8 cellular contexts compared by ENCODE assay signal in the genomic region with DNA sequence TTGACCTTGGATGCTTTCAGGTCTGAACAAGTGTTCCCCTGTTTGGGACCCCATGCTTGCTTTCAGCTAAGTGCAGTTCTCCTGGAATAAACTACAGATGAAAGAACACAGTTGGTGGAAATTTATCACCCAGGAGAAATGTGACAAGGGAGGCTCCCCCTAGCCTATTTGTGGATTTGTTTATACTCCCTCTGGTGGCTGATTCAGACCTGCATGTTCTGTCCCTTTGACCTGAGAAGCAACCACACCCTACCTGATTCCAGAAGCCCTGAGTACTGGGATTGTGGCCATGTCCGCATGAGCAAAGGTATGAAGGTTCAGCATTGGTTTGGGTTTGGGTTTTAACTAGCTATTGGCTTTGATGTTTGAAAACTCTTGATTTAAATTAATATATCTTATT.
DNase-seq lines count a peak whose midpoint lies in the region; ATAC-seq and TF ChIP-seq lines count a peak whose summit lies in the region.

No MANE protein-coding gene starts in this region.

- H2AFZ ChIP-seq in smooth muscle cell (ENCODE audit: low read depth) = no peak overlapping the region

- POLR2A ChIA-PET in Panc1 (lab: Charles Lee) = no interaction called here

- BruUV-seq in Panc1 (replicated peaks; lab: Mats Ljungman, UMichigan) = no TSS peak

- H3K27me3 ChIP-seq in HL-60 (ENCODE audit: insufficient read depth, poor library complexity, severe bottlenecking) = no peaks in the 10 kb centered on the region
- H3K27me3 ChIP-seq in Panc1 (ENCODE audit: control insufficient read depth, insufficient read depth, low read length) = no peaks in the 10 kb centered on the region
- no peaks in the 10 kb centered on the region for H3K27me3 ChIP-seq in smooth muscle cell (ENCODE audit: low read depth)

- TF ChIP-seq POLR2A in GM18505 (IDR thresholded peaks at IDR 0.05; ENCODE audit: borderline replicate concordance, extremely low read depth, insufficient read depth, insufficient read length) = no peak

- 87% methylated on average over 1 of the region's 1 CpG for WGBS in smooth muscle cell (ENCODE audit: low lambda C conversion rate)

- no peaks in the 10 kb centered on the region for H3F3A ChIP-seq in smooth muscle cell (ENCODE audit: low read depth)

- intact Hi-C loops in Panc1 (cut with micrococcal nuclease; ENCODE audit: unreplicated experiment) = no loop called here

- H3K4me3 ChIP-seq in HL-60 (replicated peaks; ENCODE audit: insufficient read depth, low read length) = no peak overlapping the region
- H3K4me3 ChIP-seq in Panc1 (ENCODE audit: low read depth in 2 of 2, low read length in 2 of 2) = no peak overlapping the region
- H3K4me3 ChIP-seq in foreskin fibroblast (ENCODE audit: low read depth in 1 of 2, low read length in 2 of 2) = no peak overlapping the region
- no peak overlapping the region for H3K4me3 ChIP-seq in smooth muscle cell

- TF ChIP-seq CTCF in HL-60 (IDR thresholded peaks at IDR 0.05; ENCODE audit: insufficient read depth, low read length) (peak; percentile 12), Panc1 (IDR thresholded peaks at IDR 0.05) (peak; percentile 44), foreskin fibroblast (IDR thresholded peaks at IDR 0.05; ENCODE audit: low read depth, low read length) (peak; percentile 10), smooth muscle cell (IDR thresholded peaks at IDR 0.05; ENCODE audit: borderline replicate concordance, insufficient read depth, poor library complexity, severe bottlenecking) (peak; percentile 40)

- no peak for ATAC-seq in Panc1
- ATAC-seq in GM18505 (IDR thresholded peaks at IDR 0.05; ENCODE audit: unreplicated experiment) = no peak

- CTCF ChIA-PET in Panc1 (lab: Charles Lee) = no interaction called here

- DNase-seq in D341Med (ENCODE audit: low spot score) = peak; percentile 39
- DNase-seq in HL-60 (ENCODE audit: low read depth in 1 of 2, low spot score in 1 of 2) = peak; percentile 1 to 12
- DNase-seq in Panc1 (ENCODE audit: low read depth, low spot score) = no peak
- DNase-seq in foreskin fibroblast = peak in 1 of 2 donors; percentile 22
- DNase-seq in smooth muscle cell (lab: John Stamatoyannopoulos, UW; ENCODE audit: unreplicated experiment) = no peak
- no peak for DNase-seq in foreskin melanocyte
- no peak for DNase-seq in stimulated activated CD8-positive, alpha-beta memory T cell treated with anti-CD3 and anti-CD28 coated beads, Interleukin-4, amount 100 ng/mL, for 48 hours

- no peaks in the 10 kb centered on the region for H3K36me3 ChIP-seq in Panc1 (ENCODE audit: control insufficient read depth, insufficient read depth, low read length)
- H3K36me3 ChIP-seq in smooth muscle cell (ENCODE audit: low read depth) = no peaks in the 10 kb centered on the region

- H4K20me1 ChIP-seq in smooth muscle cell (ENCODE audit: low read depth) = no peaks in the 10 kb centered on the region

- no peak overlapping the region for H3K4me2 ChIP-seq in smooth muscle cell

- in situ Hi-C loops in Panc1 (cut with HindIII; ENCODE audit: low pct_unique_long_range_greater_than_20kb, low sequenced_read_pairs) = no loop called here

- H3K9ac ChIP-seq in smooth muscle cell (ENCODE audit: low read depth) = no peak overlapping the region

- no peaks in the 10 kb centered on the region for H3K79me2 ChIP-seq in smooth muscle cell (ENCODE audit: low read depth)

- H3K9me3 ChIP-seq in Panc1 (ENCODE audit: control insufficient read depth, insufficient read depth, low read depth, low read length) = no peaks in the 10 kb centered on the region
- no peaks in the 10 kb centered on the region for H3K9me3 ChIP-seq in smooth muscle cell (replicated peaks; ENCODE audit: low read depth)

- no peaks in the 10 kb centered on the region for H3K4me1 ChIP-seq in Panc1 (ENCODE audit: control insufficient read depth, insufficient read depth, low read length)
- no peaks in the 10 kb centered on the region for H3K4me1 ChIP-seq in smooth muscle cell (ENCODE audit: low read depth)

- no peak overlapping the region for H3K27ac ChIP-seq in HL-60 (replicated peaks)
- H3K27ac ChIP-seq in Panc1 (ENCODE audit: low read length) = no peak overlapping the region
- H3K27ac ChIP-seq in smooth muscle cell (ENCODE audit: low read depth) = no peak overlapping the region

Comparison
In these comparisons a context has a peak if more than half of its experiments do, and no peak if none do; other contexts are left out.
1. DNase-seq: peak in D341Med (single experiment) and HL-60 (2 of 2); none in Panc1 (single experiment), smooth muscle cell (single experiment), foreskin melanocyte (single experiment) and stimulated activated CD8-positive, alpha-beta memory T cell treated with anti-CD3 and anti-CD28 coated beads, Interleukin-4, amount 100 ng/mL, for 48 hours (single experiment).
2. Peak in every context shown above with its lines, with median percentiles within 50 percentile points of each other: CTCF ChIP-seq.